8 cellular contexts compared by ENCODE assay signal in genomic region chr9:93268551-93269314, GRCh38.
DNase-seq lines count a peak whose midpoint lies in the region; ATAC-seq, FAIRE-seq and TF ChIP-seq lines count a peak whose summit lies in the region.
"Had no signal": no experiment of that assay in that cellular context is flagged by ENCODE, and none has a peak within 500 bp of the region (broad histone marks: within the 10 kb centered on the region; RNA-seq: fewer than 3 reads in every experiment).

No MANE protein-coding gene starts in this region.

- no TSS peak for BruUV-seq in GM12878 (replicated peaks; lab: Mats Ljungman, UMichigan)

- peaks cover 22% of the 10 kb centered on the region for H3K27me3 Mint-ChIP-seq in stimulated activated naive CD8-positive, alpha-beta T cell treated with anti-CD3 and anti-CD28 coated beads, Interleukin-15, amount 100 ng/mL, for 72 hours

- H3K4me3 Mint-ChIP-seq in stimulated activated naive CD8-positive, alpha-beta T cell treated with anti-CD3 and anti-CD28 coated beads, Interleukin-15, amount 100 ng/mL, for 72 hours = peak overlapping the region; percentile 47 to 79
- H3K4me3 Mint-ChIP-seq: dendritic cell treated with granulocyte-macrophage colony-stimulating factor and Interleukin-4, amounts not matched to agents 40 ng/mL and 50 ng/mL, for 4 days had no signal

- WGBS in GM12878 (ENCODE audit: insufficient coverage, insufficient replicate concordance, low lambda C conversion rate, missing lambda C conversion rate) = 4% methylated on average over 16 of the region's 17 CpGs

- TF ChIP-seq RAD21 in GM12878 (IDR thresholded peaks at IDR 0.05; ENCODE audit: insufficient read depth, low read depth, low read length) = no peak

- peak; percentile 89 for DNase-seq in NCI-H748 treated with DMSO at 0.1 percent for 48 hours (lab: John Stamatoyannopoulos, UW)
- no peak for DNase-seq in GM12878 (ENCODE audit: low read depth, low spot score)
- DNase-seq in stimulated activated naive CD8-positive, alpha-beta T cell treated with anti-CD3 and anti-CD28 coated beads, Interleukin-15, amount 100 ng/mL, for 72 hours = peak; percentile 16 to 29
- DNase-seq in erythroblast (lab: John Stamatoyannopoulos, UW) = no peak
- no peak for DNase-seq in anterior cingulate cortex (lab: John Stamatoyannopoulos, UW)
- no peak for DNase-seq in dermis blood vessel endothelial cell

- H3K4me1 ChIP-seq in GM12878 (ENCODE audit: control insufficient read depth, insufficient read depth, low read length) = peaks cover 15% of the 10 kb centered on the region

- no peaks in the 10 kb centered on the region for H3K9me3 Mint-ChIP-seq in stimulated activated naive CD8-positive, alpha-beta T cell treated with anti-CD3 and anti-CD28 coated beads, Interleukin-15, amount 100 ng/mL, for 72 hours

- H3K27ac ChIP-seq in GM12878 (ENCODE audit: control insufficient read depth, insufficient read depth) = no peak overlapping the region

- SMC1A ChIA-PET in GM12878 (lab: Charles Lee; ENCODE audit: uncharacterized antibody, unreplicated experiment) = no interaction called here

- H3K9me3 ChIP-seq in GM12878 (replicated peaks; ENCODE audit: control insufficient read depth, insufficient read depth, low read length) = no peaks in the 10 kb centered on the region

- CTCF ChIA-PET in GM12878 (lab: Yijun Ruan, JAX) = no interaction called here

- intact Hi-C loops in GM12878 (cut with micrococcal nuclease; ENCODE audit: unreplicated experiment) = no loop called here

- no peaks in the 10 kb centered on the region for H3K36me3 ChIP-seq in GM12878 (ENCODE audit: control insufficient read depth in 2 of 2, insufficient read depth in 2 of 2, low read length in 1 of 2)

- peaks cover 25% of the 10 kb centered on the region for H3K4me1 Mint-ChIP-seq in stimulated activated naive CD8-positive, alpha-beta T cell treated with anti-CD3 and anti-CD28 coated beads, Interleukin-15, amount 100 ng/mL, for 72 hours

- TF ChIP-seq CTCF in GM12878 (IDR thresholded peaks at IDR 0.05 in 2 of 3, conservative IDR thresholded peaks at IDR 0.05 in 1 of 3; ENCODE audit: control insufficient read depth in 2 of 3, extremely low read depth in 1 of 3, insufficient read depth in 1 of 3, low read depth in 3 of 3, low read length in 3 of 3) = no peak

- in situ Hi-C loops in GM12878 (cut with MboI) = no loop called here

- POLR2A ChIA-PET in GM12878 (lab: Charles Lee) = no interaction called here

- TF ChIP-seq POLR2A in GM12878 (IDR thresholded peaks at IDR 0.05; ENCODE audit: low read depth, low read length) = no peak
- TF ChIP-seq POLR2A in erythroblast (IDR thresholded peaks at IDR 0.05; ENCODE audit: low read length) = no peak

- no peaks in the 10 kb centered on the region for H4K20me1 ChIP-seq in GM12878 (ENCODE audit: control insufficient read depth, insufficient read depth)

- no peak for TF ChIP-seq EP300 in GM12878 (IDR thresholded peaks at IDR 0.05; ENCODE audit: borderline replicate concordance in 1 of 2, control insufficient read depth in 1 of 2, low read depth in 2 of 2, low read length in 2 of 2)

- RAD21 ChIA-PET in GM12878 (lab: Charles Lee; ENCODE audit: unreplicated experiment) = no interaction called here

- no peaks in the 10 kb centered on the region for H3K79me2 ChIP-seq in GM12878 (ENCODE audit: control insufficient read depth, insufficient read depth, low read length)

- peak; percentile 13 for FAIRE-seq in GM12878 (lab: Jason Lieb, UNC)

- ATAC-seq in HG02759 (IDR thresholded peaks at IDR 0.05; ENCODE audit: unreplicated experiment) = peak; percentile 66
- peak; percentile 62 for ATAC-seq in GM12878
- ATAC-seq in stimulated activated naive CD8-positive, alpha-beta T cell treated with anti-CD3 and anti-CD28 coated beads, Interleukin-15, amount 100 ng/mL, for 72 hours = peak; percentile 73

- no peak overlapping the region for H3K9ac ChIP-seq in GM12878 (ENCODE audit: control insufficient read depth, insufficient read depth, low read length)

- no peak overlapping the region for H3K27ac Mint-ChIP-seq in stimulated activated naive CD8-positive, alpha-beta T cell treated with anti-CD3 and anti-CD28 coated beads, Interleukin-15, amount 100 ng/mL, for 72 hours
- H3K27ac Mint-ChIP-seq: dendritic cell treated with granulocyte-macrophage colony-stimulating factor and Interleukin-4, amounts not matched to agents 40 ng/mL and 50 ng/mL, for 4 days had no signal

- H2AFZ ChIP-seq in GM12878 (ENCODE audit: control insufficient read depth, low read depth, low read length) = no peak overlapping the region; the same call in 1 of the 2 replicates

- no peak overlapping the region for H3K4me3 ChIP-seq in GM12878

- H3K4me2 ChIP-seq in GM12878 (ENCODE audit: control insufficient read depth, insufficient read depth) = peak overlapping the region; percentile 44

- H3K27me3 ChIP-seq in GM12878 (replicated peaks in 1 of 2; ENCODE audit: control insufficient read depth in 2 of 2, insufficient read depth in 2 of 2, low read length in 1 of 2) = no peaks in the 10 kb centered on the region

TF ChIP-seq in GM12878, 131 proteins besides CTCF, POLR2A, EP300 and RAD21:
- TF ChIP-seq MTA3 (IDR thresholded peaks at IDR 0.05; ENCODE audit: borderline replicate concordance, low read length) (no peak), TCF12 (IDR thresholded peaks at IDR 0.05; ENCODE audit: low read depth, low read length) (peak; percentile 54; the same call in 1 of the 2 replicates), EGR1 (IDR thresholded peaks at IDR 0.05; ENCODE audit: borderline replicate concordance in 1 of 2, low read depth in 2 of 2, low read length in 2 of 2) (peak in 1 of 2 experiments; percentile 45; a peak in 1 of 3 replicates)

Comparison
In these comparisons a context has a peak if more than half of its experiments do, and no peak if none do; other contexts are left out.
1. DNase-seq: peak in NCI-H748 treated with DMSO at 0.1 percent for 48 hours (single experiment) and stimulated activated naive CD8-positive, alpha-beta T cell treated with anti-CD3 and anti-CD28 coated beads, Interleukin-15, amount 100 ng/mL, for 72 hours (2 of 2); none in GM12878 (single experiment), erythroblast (0 of 2), anterior cingulate cortex (0 of 58) and dermis blood vessel endothelial cell (single experiment).
2. Peak in every context shown above with its lines, with median percentiles within 50 percentile points of each other: ATAC-seq.